ENCODE assay signal across 8 cellular contexts in genomic region chr3:105686324-105686897, GRCh38.
A peak's percentile ranks its signal among the peaks of the same experiment; 100 is the strongest.
DNase-seq lines count a peak whose midpoint lies in the region; ATAC-seq, FAIRE-seq and TF ChIP-seq lines count a peak whose summit lies in the region.

No MANE protein-coding gene starts in this region.

- no peaks in the 10 kb centered on the region for H3K9me3 ChIP-seq in MM.1S (replicated peaks; ENCODE audit: insufficient read depth, low read length)

- H3K4me3 ChIP-seq in MM.1S (ENCODE audit: low read length): no peak overlapping the region
- no peak overlapping the region for H3K4me3 ChIP-seq in bronchial epithelial cell (ENCODE audit: low read depth, low read length)

- ATAC-seq in memory B cell (ENCODE audit: low read depth) (peak; percentile 31), HG02588 (IDR thresholded peaks at IDR 0.05; ENCODE audit: unreplicated experiment) (no peak), HG03571 (IDR thresholded peaks at IDR 0.05; ENCODE audit: unreplicated experiment) (no peak)

- no peaks in the 10 kb centered on the region for H3K27me3 ChIP-seq in MM.1S (replicated peaks; ENCODE audit: insufficient read depth, low read length)
- no peaks in the 10 kb centered on the region for H3K27me3 ChIP-seq in bronchial epithelial cell (ENCODE audit: control insufficient read depth, insufficient read depth, low read length)

- H3K36me3 Mint-ChIP-seq in activated CD4-positive, alpha-beta T cell treated with anti-CD3 and anti-CD28 coated beads, Interleukin-2, amount 10 ng/mL, durations not matched to agents 7 days and 5 days (ENCODE audit: low read depth): peaks cover 51% of the 10 kb centered on the region
- peaks cover 2% of the 10 kb centered on the region for H3K36me3 Mint-ChIP-seq in memory B cell

- H3K27me3 Mint-ChIP-seq in activated CD4-positive, alpha-beta T cell treated with anti-CD3 and anti-CD28 coated beads, Interleukin-2, amount 10 ng/mL, durations not matched to agents 7 days and 5 days: no peaks in the 10 kb centered on the region
- no peaks in the 10 kb centered on the region for H3K27me3 Mint-ChIP-seq in memory B cell

- H3K79me2 ChIP-seq in MM.1S (ENCODE audit: low read length): no peaks in the 10 kb centered on the region

- H3K9ac ChIP-seq in MM.1S (ENCODE audit: low read length): no peak overlapping the region

- H3K9me3 Mint-ChIP-seq in activated CD4-positive, alpha-beta T cell treated with anti-CD3 and anti-CD28 coated beads, Interleukin-2, amount 10 ng/mL, durations not matched to agents 7 days and 5 days: no peaks in the 10 kb centered on the region
- H3K9me3 Mint-ChIP-seq in memory B cell: no peaks in the 10 kb centered on the region

- H3K4me2 ChIP-seq in MM.1S (ENCODE audit: low read depth, low read length): no peak overlapping the region

- no peaks in the 10 kb centered on the region for H4K20me1 ChIP-seq in MM.1S (ENCODE audit: insufficient read depth, low read length)

- no peaks in the 10 kb centered on the region for H3F3A ChIP-seq in MM.1S (ENCODE audit: insufficient read depth, low read length)

- H3K27ac Mint-ChIP-seq in activated CD4-positive, alpha-beta T cell treated with anti-CD3 and anti-CD28 coated beads, Interleukin-2, amount 10 ng/mL, durations not matched to agents 7 days and 5 days: peak overlapping the region; percentile 69
- H3K27ac Mint-ChIP-seq in memory B cell: no peak overlapping the region

- no peak overlapping the region for H2AFZ ChIP-seq in MM.1S (ENCODE audit: low read length)

- no peak overlapping the region for H3K27ac ChIP-seq in MM.1S (ENCODE audit: low read length)

- no peak for DNase-seq in activated CD4-positive, alpha-beta T cell treated with anti-CD3 and anti-CD28 coated beads, Interleukin-2, amount 10 ng/mL, durations not matched to agents 7 days and 5 days
- DNase-seq in activated CD4-positive, alpha-beta T cell treated with anti-CD3 and anti-CD28 coated beads, Interleukin-2, amount 50 U/mL, for 1 hour: no peak
- DNase-seq in MM.1S (peak; percentile 23), bronchial epithelial cell (ENCODE audit: low read depth) (peak; percentile 49), memory B cell (ENCODE audit: low spot score in 2 of 2) (peak in 1 of 2 donors; percentile 15), head of caudate nucleus (no peak)

- H3K4me3 Mint-ChIP-seq in activated CD4-positive, alpha-beta T cell treated with anti-CD3 and anti-CD28 coated beads, Interleukin-2, amount 10 ng/mL, durations not matched to agents 7 days and 5 days: no peak overlapping the region
- no peak overlapping the region for H3K4me3 Mint-ChIP-seq in memory B cell

- intact Hi-C loops in head of caudate nucleus (cut with DNase I): loop anchor here (10.0 kb wide), 1 partner anchor 918 kb away; no protein-coding TSS in a partner anchor

- H3K4me1 Mint-ChIP-seq in activated CD4-positive, alpha-beta T cell treated with anti-CD3 and anti-CD28 coated beads, Interleukin-2, amount 10 ng/mL, durations not matched to agents 7 days and 5 days: peaks cover 34% of the 10 kb centered on the region
- peaks cover 3% of the 10 kb centered on the region for H3K4me1 Mint-ChIP-seq in memory B cell

- POLR2A ChIA-PET in activated CD4-positive, alpha-beta T cell treated with anti-CD3 and anti-CD28 coated beads, Interleukin-2, amount 10 ng/mL, durations not matched to agents 7 days and 5 days (lab: Charles Lee): no interaction called here

- H3K36me3 ChIP-seq in MM.1S (replicated peaks; ENCODE audit: insufficient read depth, low read length): no peaks in the 10 kb centered on the region
- H3K36me3 ChIP-seq in bronchial epithelial cell (ENCODE audit: control insufficient read depth, insufficient read depth, low read length): peaks cover 3% of the 10 kb centered on the region

- no peak for FAIRE-seq in bronchial epithelial cell (lab: Jason Lieb, UNC)

- CTCF ChIA-PET in activated CD4-positive, alpha-beta T cell treated with anti-CD3 and anti-CD28 coated beads, Interleukin-2, amount 10 ng/mL, durations not matched to agents 7 days and 5 days (lab: Charles Lee): no interaction called here

- TF ChIP-seq CTCF in MM.1S (IDR thresholded peaks at IDR 0.05; ENCODE audit: low read length) (peak; percentile 75), bronchial epithelial cell (IDR thresholded peaks at IDR 0.05; ENCODE audit: insufficient read depth, low read length, severe bottlenecking) (peak; percentile 35)

- H3K4me1 ChIP-seq in MM.1S (ENCODE audit: low read length): no peaks in the 10 kb centered on the region

- no peaks in the 10 kb centered on the region for H3K9me2 ChIP-seq in MM.1S (replicated peaks; ENCODE audit: insufficient read depth, low read length)

Comparison
In these comparisons a context has a peak if more than half of its experiments do, and no peak if none do; other contexts are left out.
1. DNase-seq: peak in MM.1S (single experiment) and bronchial epithelial cell (single experiment); none in activated CD4-positive, alpha-beta T cell treated with anti-CD3 and anti-CD28 coated beads, Interleukin-2, amount 10 ng/mL, durations not matched to agents 7 days and 5 days (single experiment), activated CD4-positive, alpha-beta T cell treated with anti-CD3 and anti-CD28 coated beads, Interleukin-2, amount 50 U/mL, for 1 hour (single experiment) and head of caudate nucleus (0 of 42).